ENCODE assay signal across 9 cellular contexts in the genomic region with DNA sequence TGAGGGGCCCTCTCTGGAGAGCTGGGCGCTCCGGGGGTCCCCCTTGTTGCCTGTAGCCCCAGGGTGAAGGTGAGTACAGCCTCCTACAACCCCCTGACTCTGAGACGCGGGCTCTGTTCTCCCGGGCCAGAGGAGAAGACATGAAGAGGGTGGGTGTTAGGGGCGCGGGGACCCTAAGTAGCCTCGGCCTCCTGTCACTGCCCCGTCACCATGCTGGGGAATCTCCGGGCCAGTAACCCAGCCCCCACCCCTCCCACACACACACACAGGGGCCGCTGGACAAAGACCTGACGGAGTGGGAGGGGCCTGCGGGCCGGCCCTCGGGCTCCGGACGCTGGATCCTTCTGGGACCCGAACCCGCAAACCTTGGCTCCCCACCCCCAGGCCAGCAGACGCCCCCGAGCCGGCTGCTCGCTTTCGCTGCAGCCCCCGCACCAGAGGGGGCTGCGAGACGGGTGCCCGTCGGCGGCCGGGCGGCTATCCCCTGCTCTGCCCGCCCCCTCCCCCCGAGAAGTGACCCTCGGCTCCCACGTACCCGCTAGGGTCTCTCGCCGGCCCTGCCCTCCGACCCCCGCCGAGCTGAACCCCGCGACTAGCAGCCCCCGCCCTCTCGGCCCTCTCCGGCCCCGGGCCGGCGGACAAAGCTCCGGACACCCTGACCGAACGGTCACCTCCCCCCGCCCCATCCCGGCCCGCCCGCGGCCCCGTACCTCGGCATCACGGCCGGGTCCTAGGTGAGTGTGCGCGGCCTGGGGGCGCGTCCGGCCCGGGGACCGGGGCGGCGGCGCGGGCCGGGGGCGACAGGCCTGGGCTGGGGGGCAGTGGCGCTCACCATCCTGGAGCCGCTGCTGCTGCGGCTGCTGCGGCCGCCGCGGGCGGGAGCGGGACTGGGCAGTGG. TPM values are rescaled to one million over a fixed set of nuclear protein-coding genes. Genes with fewer than 3 reads are reported as not detected.
DNase-seq lines count a peak whose midpoint lies in the region; ATAC-seq and TF ChIP-seq lines count a peak whose summit lies in the region.
"Had no signal": no experiment of that assay in that cellular context is flagged by ENCODE, and none has a peak within 500 bp of the region (broad histone marks: within the 10 kb centered on the region; RNA-seq: fewer than 3 reads in every experiment).

FIGNL2 (minus strand) TSS at position 889 of the 898 bp plus-strand sequence. CDS start 26,305 bp downstream, outside the sequence.

- H3K27me3 ChIP-seq in ascending aorta (peaks cover 28% of the 10 kb centered on the region), kidney epithelial cell (ENCODE audit: control insufficient read depth, insufficient read depth, low read length) (no peaks in the 10 kb centered on the region), spleen (replicated peaks in 1 of 7) (peaks cover 0 to 80% (median 31%) of the 10 kb centered on the region in 7 donors)

- H3K9me3 ChIP-seq in ascending aorta (no peaks in the 10 kb centered on the region), spleen (no peaks in the 10 kb centered on the region)

- H3K36me3 ChIP-seq in ascending aorta = no peaks in the 10 kb centered on the region
- H3K36me3 ChIP-seq in kidney epithelial cell (ENCODE audit: control insufficient read depth, insufficient read depth, low read length) = no peaks in the 10 kb centered on the region
- no peaks in the 10 kb centered on the region for H3K36me3 ChIP-seq in spleen

- no peak for ATAC-seq in GM21526 (IDR thresholded peaks at IDR 0.05; ENCODE audit: low FRiP score, unreplicated experiment)
- ATAC-seq in GM21825 (IDR thresholded peaks at IDR 0.05; ENCODE audit: unreplicated experiment) = no peak
- no peak for ATAC-seq in GM19324 (IDR thresholded peaks at IDR 0.05; ENCODE audit: low FRiP score, unreplicated experiment)

- peak within 1 kb of the TSS; percentile 64 to 69 for H3K4me3 ChIP-seq in ascending aorta
- H3K4me3 ChIP-seq in kidney epithelial cell (ENCODE audit: low read depth, low read length) = peak within 1 kb of the TSS; percentile 67
- peak within 1 kb of the TSS; percentile 45 to 74 (median 48) for H3K4me3 ChIP-seq in spleen

- no peak for TF ChIP-seq CTCF in GM10266 (IDR thresholded peaks at IDR 0.05; ENCODE audit: control insufficient read depth, insufficient read depth, low read depth, missing control alignments)
- TF ChIP-seq CTCF in ascending aorta (IDR thresholded peaks at IDR 0.05) = no peak
- TF ChIP-seq CTCF in kidney epithelial cell (IDR thresholded peaks at IDR 0.05; ENCODE audit: insufficient read depth, low read length, poor library complexity, severe bottlenecking) = no peak
- TF ChIP-seq CTCF in spleen (IDR thresholded peaks at IDR 0.05 in 8 of 11, conservative IDR thresholded peaks at IDR 0.05 in 3 of 11) = no peak

- H3K27ac ChIP-seq in ascending aorta (peak within 1 kb of the TSS in 1 of 2 donors; percentile 40), spleen (peak within 1 kb of the TSS; percentile 53 to 83 (median 76))

- H3K4me1 ChIP-seq in ascending aorta (peaks cover 0 to 14% of the 10 kb centered on the region in 2 donors), spleen (peaks cover 18 to 62% (median 40%) of the 10 kb centered on the region in 6 donors)

- WGBS in spleen, 5 donors = 0 to 12% (median 3%) methylated on average over 12 to 84 of the region's 84 CpGs

- DNase-seq in GM10266 (ENCODE audit: extremely low spot score) (peak; percentile 54), ascending aorta (ENCODE audit: low spot score in 2 of 2) (no peak), kidney epithelial cell (ENCODE audit: low read depth) (no peak), spleen (no peak), T1000 (lab: John Stamatoyannopoulos, UW) (no peak)
- DNase-seq: effector CD4-positive, alpha-beta T cell had no signal

- intact Hi-C loops in ascending aorta (cut with DNase I) (no loop called here), spleen (cut with DNase I; ENCODE audit: low total_unique reads) (no loop called here)

- TF ChIP-seq POLR2A in spleen (IDR thresholded peaks at IDR 0.05) = no peak

RNA-seq across cellular contexts. Expression of gene FIGNL2, which starts in this region (rescaled TPM):
- total RNA-seq in ascending aorta = not detected
- 2.1 and 2.6 TPM in 2 replicates for total RNA-seq in kidney epithelial cell
- 1 to 10 TPM in 6 of 7 donors, under 1 TPM in 1; 0.83 to 3.0 (median 1.6) TPM for total RNA-seq in spleen
- under 1 TPM; 0.20 to 0.51 (median 0.20) TPM for polyA plus RNA-seq in spleen
